Comparison of ENCODE assay signal across 17 cellular contexts in the genomic region with DNA sequence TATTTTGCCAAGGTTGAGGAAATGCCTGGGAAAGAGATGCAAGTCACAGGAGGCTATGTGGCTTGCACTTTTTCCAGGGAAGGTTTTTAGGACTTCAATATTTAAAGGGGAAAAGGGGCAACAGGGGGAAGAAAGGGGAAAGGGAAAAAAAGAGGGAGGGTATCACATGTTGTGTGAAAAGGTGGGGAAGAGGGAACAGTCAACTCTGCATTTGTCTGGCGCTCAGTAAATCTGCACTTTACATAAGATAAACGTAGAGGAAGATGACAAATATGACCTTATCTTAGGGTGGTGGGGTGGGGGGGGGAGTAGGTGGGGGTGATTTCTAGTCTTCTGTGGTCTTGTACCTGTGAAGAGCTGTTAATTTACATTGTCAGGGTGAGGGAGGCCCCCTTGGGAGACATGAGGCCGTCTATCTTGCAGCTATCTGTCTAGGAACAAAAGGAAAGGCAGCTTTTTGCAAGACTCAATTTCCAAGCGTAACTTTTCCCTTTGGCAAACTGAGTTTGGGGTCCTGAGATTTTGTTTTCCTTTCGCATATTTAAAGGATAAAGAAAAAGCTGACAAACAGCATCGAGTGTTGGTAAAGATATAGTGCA.
DNase-seq lines count a peak whose midpoint lies in the region; ATAC-seq, FAIRE-seq and TF ChIP-seq lines count a peak whose summit lies in the region.
"Had no signal": no experiment of that assay in that cellular context is flagged by ENCODE, and none has a peak within 500 bp of the region (broad histone marks: within the 10 kb centered on the region; RNA-seq: fewer than 3 reads in every experiment).

No MANE protein-coding gene starts in this region.

- no peak overlapping the region for H4K8ac ChIP-seq in mesendoderm (ENCODE audit: low read depth, low read length)

- no TSS peak for BruUV-seq in K562 (replicated peaks; lab: Mats Ljungman, UMichigan)

- H3K27me3 ChIP-seq in K562 (ENCODE audit: control insufficient read depth in 2 of 2, insufficient read depth in 2 of 2, low read length in 2 of 2) = peaks cover 26 to 38% of the 10 kb centered on the region in 2 experiments; a peak in 4 of 5 replicates
- no peaks in the 10 kb centered on the region for H3K27me3 ChIP-seq in mesendoderm (ENCODE audit: insufficient read depth, low read length, poor library complexity)
- H3K27me3 ChIP-seq: BLaER1 treated with 17β-estradiol and CSF1 and Interleukin-3, amounts not matched to agents 10 nM and 100 nM had no signal

- H3K36me3 ChIP-seq in K562 (ENCODE audit: control insufficient read depth, insufficient read depth, low read length) = no peaks in the 10 kb centered on the region
- H3K36me3 ChIP-seq in mesendoderm (ENCODE audit: control insufficient read depth, insufficient read depth, low read length) = no peaks in the 10 kb centered on the region

- H3K4me1 ChIP-seq in K562 (replicated peaks in 1 of 2; ENCODE audit: control insufficient read depth in 2 of 2, insufficient read depth in 2 of 2, low read length in 2 of 2) = peaks cover 0 to 15% of the 10 kb centered on the region in 2 experiments; a peak in 2 of 5 replicates
- H3K4me1 ChIP-seq in mesendoderm (ENCODE audit: control insufficient read depth, low read depth, low read length) = peaks cover 17% of the 10 kb centered on the region
- H3K4me1 ChIP-seq: BLaER1 treated with 17β-estradiol and CSF1 and Interleukin-3, amounts not matched to agents 10 nM and 100 nM had no signal

- no peak overlapping the region for H2AK5ac ChIP-seq in mesendoderm (ENCODE audit: low read length)

- H3K4me3 ChIP-seq in K562 (no peak overlapping the region), mesendoderm (ENCODE audit: low read length) (no peak overlapping the region)
- H3K4me3 ChIP-seq: BLaER1 treated with 17β-estradiol and CSF1 and Interleukin-3, amounts not matched to agents 10 nM and 100 nM; GM12878; HAP-1 had no signal

- peak overlapping the region; percentile 34 for H3K56ac ChIP-seq in mesendoderm (ENCODE audit: low read length)

- no peaks in the 10 kb centered on the region for H3K79me1 ChIP-seq in mesendoderm (ENCODE audit: low read length)

- WGBS in K562 (ENCODE audit: insufficient coverage, low coverage, missing lambda C conversion rate) = 0% methylated on average over 6 of the region's 6 CpGs
- no CpG with 5 or more reads among the region's 6 CpGs for WGBS in mesendoderm (ENCODE audit: extremely low coverage, insufficient coverage, low lambda C conversion rate)

- H3K9me3 ChIP-seq in K562 (replicated peaks; ENCODE audit: control insufficient read depth, insufficient read depth, low read depth, low read length) = no peaks in the 10 kb centered on the region
- H3K9me3 ChIP-seq: BLaER1 treated with 17β-estradiol and CSF1 and Interleukin-3, amounts not matched to agents 10 nM and 100 nM; HAP-1 had no signal

- in situ Hi-C loops in G401 (cut with HindIII; ENCODE audit: low sequenced_read_pairs) (no loop called here), K562 (cut with MboI) (no loop called here)

- no peak overlapping the region for H3K23ac ChIP-seq in mesendoderm (ENCODE audit: low read length)

- H3K79me2 ChIP-seq in K562 (ENCODE audit: control insufficient read depth, insufficient read depth, low read length) (no peaks in the 10 kb centered on the region), mesendoderm (ENCODE audit: control insufficient read depth, insufficient read depth, low read length) (no peaks in the 10 kb centered on the region)

- DNase-seq in G401 (ENCODE audit: low spot score) (peak; percentile 29), K562 (ENCODE audit: extremely low read depth in 1 of 4, low spot score in 3 of 4) (no peak), islet precursor cell (peak; percentile 16), mesendoderm (peak; percentile 54), iPS-NIHi11 (ENCODE audit: low spot score) (no peak), nucleus accumbens (lab: John Stamatoyannopoulos, UW) (no peak)
- no peak for DNase-seq in stimulated activated CD4-positive, alpha-beta T cell treated with anti-CD3 and anti-CD28 coated beads, Interleukin-12 subunit alpha, Interleukin-12 subunit beta, amount 100 ng/mL, for 4 hours
- DNase-seq: 8988T; CD4-positive, CD25-positive, alpha-beta regulatory T cell; CD8-positive, alpha-beta memory T cell; COR-L47; DMS153; DMS79 had no signal

- H4K20me1 ChIP-seq in K562 (replicated peaks; ENCODE audit: control insufficient read depth, insufficient read depth, low read length) = no peaks in the 10 kb centered on the region
- H4K20me1 ChIP-seq: BLaER1 treated with 17β-estradiol and CSF1 and Interleukin-3, amounts not matched to agents 10 nM and 100 nM had no signal

- no peak overlapping the region for H2BK120ac ChIP-seq in mesendoderm (ENCODE audit: low read depth, low read length)

- no peak overlapping the region for H4K5ac ChIP-seq in mesendoderm (ENCODE audit: low read length)

- H3K9me1 ChIP-seq in K562 (ENCODE audit: control insufficient read depth, insufficient read depth, low read length) = no peaks in the 10 kb centered on the region

- H3K27ac ChIP-seq in K562 (ENCODE audit: extremely low read depth, low read depth, low read length) (no peak overlapping the region), mesendoderm (ENCODE audit: low read depth, low read length) (peak overlapping the region; percentile 78)
- H3K27ac ChIP-seq: BLaER1 treated with 17β-estradiol and CSF1 and Interleukin-3, amounts not matched to agents 10 nM and 100 nM had no signal

- intact Hi-C loops in K562 (cut with micrococcal nuclease) = no loop called here

- POLR2A ChIA-PET in K562 (lab: Yijun Ruan, JAX) = interaction anchor here (0.7 kb wide), 1 partner anchor 481 kb away, joined by 3 read pairs; no protein-coding TSS in a partner anchor

- TF ChIP-seq CTCF in K562 (IDR thresholded peaks at IDR 0.05 in 2 of 3, conservative IDR thresholded peaks at IDR 0.05 in 1 of 3; ENCODE audit: insufficient read depth in 2 of 3, low read depth in 1 of 3, low read length in 3 of 3) = no peak

- TF ChIP-seq RAD21 in K562 (CRISPR knock-in tag; conservative IDR thresholded peaks at IDR 0.05 in 1 of 2, IDR thresholded peaks at IDR 0.05 in 1 of 2) = no peak

- no peak overlapping the region for H3K4me2 ChIP-seq in K562 (ENCODE audit: insufficient read depth, low read length)
- H3K4me2 ChIP-seq in mesendoderm (ENCODE audit: low read length) = no peak overlapping the region
- H3K4me2 ChIP-seq: BLaER1 treated with 17β-estradiol and CSF1 and Interleukin-3, amounts not matched to agents 10 nM and 100 nM had no signal

- no peak for FAIRE-seq in K562 (lab: Jason Lieb, UNC)
- FAIRE-seq: GM12878 had no signal

- peak overlapping the region; percentile 85 for H2BK5ac ChIP-seq in mesendoderm (ENCODE audit: low read length)

- CTCF ChIA-PET in K562 (lab: Yijun Ruan, JAX; ENCODE audit: low intra/inter-chr PET ratio) = interaction anchor here (0.6 kb wide), 1 partner anchor 280 kb away, joined by 3 read pairs; no protein-coding TSS in a partner anchor

- H2BK15ac ChIP-seq in mesendoderm (replicated peaks; ENCODE audit: low read depth) = no peak overlapping the region

- H3K9ac ChIP-seq in K562 (ENCODE audit: insufficient read depth in 1 of 2, low read depth in 2 of 2, low read length in 2 of 2) (no peak overlapping the region), mesendoderm (ENCODE audit: low read length) (no peak overlapping the region)
- H3K9ac ChIP-seq: BLaER1 treated with 17β-estradiol and CSF1 and Interleukin-3, amounts not matched to agents 10 nM and 100 nM had no signal

- H3K4ac ChIP-seq in mesendoderm (ENCODE audit: low read depth, low read length) = no peak overlapping the region

- TF ChIP-seq POLR2A in K562 (conservative IDR thresholded peaks at IDR 0.05) = no peak

- no peak overlapping the region for H3K18ac ChIP-seq in mesendoderm (ENCODE audit: low read length)

- ATAC-seq in K562 = no peak
- ATAC-seq in GM19328 (IDR thresholded peaks at IDR 0.05; ENCODE audit: unreplicated experiment) = no peak
- ATAC-seq: GM12878 had no signal

- TF ChIP-seq EP300 in K562 (IDR thresholded peaks at IDR 0.05; ENCODE audit: low read length) = no peak

- no peak overlapping the region for H2AFZ ChIP-seq in K562 (ENCODE audit: low read depth, low read length)

TF ChIP-seq in K562, 482 proteins besides CTCF, POLR2A, EP300 and RAD21:
- TF ChIP-seq ZNF436 (CRISPR knock-in tag; IDR thresholded peaks at IDR 0.05) = no peak
- TF ChIP-seq ZNF766 (CRISPR knock-in tag; conservative IDR thresholded peaks at IDR 0.05) = peak; percentile 39; the same call in 1 of the 2 replicates

Comparison
In these comparisons a context has a peak if more than half of its experiments do, and no peak if none do; other contexts are left out.
1. DNase-seq: peak in G401 (single experiment), islet precursor cell (single experiment) and mesendoderm (single experiment); none in K562 (0 of 4), iPS-NIHi11 (single experiment), nucleus accumbens (0 of 56) and stimulated activated CD4-positive, alpha-beta T cell treated with anti-CD3 and anti-CD28 coated beads, Interleukin-12 subunit alpha, Interleukin-12 subunit beta, amount 100 ng/mL, for 4 hours (single experiment).